In the genomic region with DNA sequence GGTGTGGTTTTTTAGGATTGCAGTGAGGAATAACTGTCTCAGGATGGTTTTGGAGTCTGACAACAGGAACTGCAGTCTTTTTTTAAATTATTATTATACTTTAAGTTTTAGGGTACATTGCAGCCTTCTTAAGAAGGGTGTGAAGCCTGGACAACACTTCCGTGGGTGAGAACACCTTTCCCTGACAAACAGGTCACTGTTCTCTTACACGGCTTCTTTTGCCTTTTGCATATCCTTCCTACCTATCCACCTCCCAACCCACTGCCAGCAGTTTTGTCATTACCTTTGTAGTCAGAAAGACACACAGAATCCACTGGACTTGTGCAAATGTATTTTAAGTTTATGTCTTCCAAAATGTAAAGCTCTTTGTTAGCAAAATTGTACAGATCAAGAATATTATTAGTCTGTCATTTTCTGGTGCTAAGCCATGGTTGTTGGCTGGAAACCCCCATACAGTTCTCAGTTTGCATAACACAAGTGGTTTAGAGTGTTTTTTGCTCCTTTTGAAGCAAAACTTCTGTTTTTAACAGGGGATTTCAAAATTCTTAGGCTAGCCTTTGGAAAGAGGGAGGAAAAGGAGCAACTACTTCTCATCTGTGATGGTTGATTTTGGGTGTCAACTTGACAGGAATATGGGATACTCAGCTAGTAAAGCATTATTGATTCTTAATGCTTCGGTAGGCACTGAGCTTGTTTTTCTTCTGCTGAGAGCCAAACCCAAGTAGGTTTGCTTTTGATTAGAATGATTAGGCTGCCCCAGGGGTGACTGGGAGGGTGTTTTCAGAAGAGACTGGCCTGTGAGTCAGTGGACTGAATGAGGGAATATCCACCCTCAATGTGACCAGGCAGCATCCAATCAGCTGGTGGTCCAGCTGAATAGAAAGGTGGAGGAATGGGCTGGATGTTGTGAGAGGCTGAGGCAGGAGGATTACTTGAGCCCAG, we compare ENCODE assay signal across 12 cellular contexts. TPM values are rescaled to one million over a fixed set of nuclear protein-coding genes. Genes with fewer than 3 reads are reported as not detected.
DNase-seq lines count a peak whose midpoint lies in the region; ATAC-seq lines count a peak whose summit lies in the region.
"Had no signal": no experiment of that assay in that cellular context is flagged by ENCODE, and none has a peak within 500 bp of the region (broad histone marks: within the 10 kb centered on the region; RNA-seq: fewer than 3 reads in every experiment).

No MANE protein-coding gene starts in this region.

- ATAC-seq in GM18858 (IDR thresholded peaks at IDR 0.05; ENCODE audit: unreplicated experiment) = peak; percentile 57
- peak; percentile 67 for ATAC-seq in GM21526 (IDR thresholded peaks at IDR 0.05; ENCODE audit: low FRiP score, unreplicated experiment)
- peak; percentile 59 for ATAC-seq in HG03280 (IDR thresholded peaks at IDR 0.05; ENCODE audit: unreplicated experiment)
- peak; percentile 40 for ATAC-seq in left lobe of liver
- ATAC-seq: gastrocnemius medialis, psoas muscle had no signal

- no peak for DNase-seq in left lobe of liver (ENCODE audit: low spot score)
- DNase-seq in NCI-H1436 treated with DMSO at 0.1 percent for 48 hours (lab: John Stamatoyannopoulos, UW) = no peak
- no peak for DNase-seq in NCI-H2029 treated with DMSO at 0.1 percent for 48 hours (lab: John Stamatoyannopoulos, UW)
- DNase-seq in anterior cingulate cortex (lab: John Stamatoyannopoulos, UW) = no peak
- DNase-seq in DMS53 (lab: John Stamatoyannopoulos, UW) = no peak
- DNase-seq: activated CD4-positive, alpha-beta T cell treated with anti-CD3 and anti-CD28 coated beads, Interleukin-2, amount 50 U/mL, for 48 hours; CD4-positive, alpha-beta memory T cell; gastrocnemius medialis; psoas muscle had no signal

RNA-seq across cellular contexts. Expression of a gene that starts 29.4 kb away (rescaled TPM):
- 23.0 TPM for total RNA-seq in left lobe of liver
